In the genomic region with DNA sequence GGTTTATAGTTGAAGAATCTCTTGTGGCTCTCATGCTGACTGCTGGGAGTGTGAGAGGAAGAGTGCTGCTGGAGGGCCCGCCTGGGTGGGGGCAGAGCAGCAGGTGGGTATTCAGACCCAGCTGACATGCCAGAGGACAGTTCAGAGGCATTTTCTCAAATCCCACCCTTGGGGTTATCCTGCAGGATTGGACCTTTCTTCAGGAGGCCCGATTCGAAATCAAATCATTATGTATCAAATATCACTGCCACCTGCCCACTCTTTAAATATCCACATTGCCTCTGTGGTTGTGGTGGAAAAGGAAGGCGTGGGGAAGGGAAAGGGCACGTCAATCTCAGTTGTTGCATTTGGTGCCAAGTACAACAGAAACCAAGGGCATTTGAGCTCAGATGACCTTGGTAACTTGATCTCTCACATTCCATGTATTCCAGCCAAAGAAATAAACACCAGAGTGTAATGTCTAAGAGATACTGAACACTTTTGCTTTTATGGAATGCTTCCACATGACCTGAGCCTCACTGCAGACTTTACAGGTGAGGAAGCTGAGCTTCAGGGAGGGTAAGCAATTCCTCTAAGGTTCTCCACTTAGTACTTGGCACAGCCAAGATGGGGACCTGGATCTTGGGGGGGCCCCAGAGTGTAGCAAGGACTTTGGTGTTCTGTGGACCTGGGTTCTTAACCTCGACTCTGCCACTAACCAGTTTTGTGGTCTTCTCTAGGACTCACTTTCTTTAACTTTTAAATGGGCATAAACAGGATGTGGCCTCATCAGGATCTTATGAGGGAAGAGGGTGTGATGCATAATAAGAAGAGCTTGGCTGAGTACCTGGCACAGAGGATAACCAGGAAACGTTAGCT, we compare ENCODE assay signal across 1 cellular context.
TF ChIP-seq lines count a peak whose summit lies in the region.

No MANE protein-coding gene starts in this region.

TF ChIP-seq in HepG2, 621 proteins besides CTCF, POLR2A, EP300 and RAD21 (continued from another document and continues in another):
- TF ChIP-seq, protein P1, sequence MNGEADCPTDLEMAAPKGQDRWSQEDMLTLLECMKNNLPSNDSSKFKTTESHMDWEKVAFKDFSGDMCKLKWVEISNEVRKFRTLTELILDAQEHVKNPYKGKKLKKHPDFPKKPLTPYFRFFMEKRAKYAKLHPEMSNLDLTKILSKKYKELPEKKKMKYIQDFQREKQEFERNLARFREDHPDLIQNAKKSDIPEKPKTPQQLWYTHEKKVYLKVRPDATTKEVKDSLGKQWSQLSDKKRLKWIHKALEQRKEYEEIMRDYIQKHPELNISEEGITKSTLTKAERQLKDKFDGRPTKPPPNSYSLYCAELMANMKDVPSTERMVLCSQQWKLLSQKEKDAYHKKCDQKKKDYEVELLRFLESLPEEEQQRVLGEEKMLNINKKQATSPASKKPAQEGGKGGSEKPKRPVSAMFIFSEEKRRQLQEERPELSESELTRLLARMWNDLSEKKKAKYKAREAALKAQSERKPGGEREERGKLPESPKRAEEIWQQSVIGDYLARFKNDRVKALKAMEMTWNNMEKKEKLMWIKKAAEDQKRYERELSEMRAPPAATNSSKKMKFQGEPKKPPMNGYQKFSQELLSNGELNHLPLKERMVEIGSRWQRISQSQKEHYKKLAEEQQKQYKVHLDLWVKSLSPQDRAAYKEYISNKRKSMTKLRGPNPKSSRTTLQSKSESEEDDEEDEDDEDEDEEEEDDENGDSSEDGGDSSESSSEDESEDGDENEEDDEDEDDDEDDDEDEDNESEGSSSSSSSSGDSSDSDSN (CRISPR knock-in tag; IDR thresholded peaks at IDR 0.05) = 0 out of 2 replicates have a peak, but pooled peaks have one; percentile 19
- TF ChIP-seq SOX5 (CRISPR knock-in tag; IDR thresholded peaks at IDR 0.05; ENCODE audit: borderline replicate concordance) = peak; percentile 78
- TF ChIP-seq, protein P2, sequence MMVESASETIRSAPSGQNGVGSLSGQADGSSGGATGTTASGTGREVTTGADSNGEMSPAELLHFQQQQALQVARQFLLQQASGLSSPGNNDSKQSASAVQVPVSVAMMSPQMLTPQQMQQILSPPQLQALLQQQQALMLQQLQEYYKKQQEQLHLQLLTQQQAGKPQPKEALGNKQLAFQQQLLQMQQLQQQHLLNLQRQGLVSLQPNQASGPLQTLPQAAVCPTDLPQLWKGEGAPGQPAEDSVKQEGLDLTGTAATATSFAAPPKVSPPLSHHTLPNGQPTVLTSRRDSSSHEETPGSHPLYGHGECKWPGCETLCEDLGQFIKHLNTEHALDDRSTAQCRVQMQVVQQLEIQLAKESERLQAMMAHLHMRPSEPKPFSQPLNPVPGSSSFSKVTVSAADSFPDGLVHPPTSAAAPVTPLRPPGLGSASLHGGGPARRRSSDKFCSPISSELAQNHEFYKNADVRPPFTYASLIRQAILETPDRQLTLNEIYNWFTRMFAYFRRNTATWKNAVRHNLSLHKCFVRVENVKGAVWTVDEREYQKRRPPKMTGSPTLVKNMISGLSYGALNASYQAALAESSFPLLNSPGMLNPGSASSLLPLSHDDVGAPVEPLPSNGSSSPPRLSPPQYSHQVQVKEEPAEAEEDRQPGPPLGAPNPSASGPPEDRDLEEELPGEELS (CRISPR knock-in tag; IDR thresholded peaks at IDR 0.05) = peak; percentile 44; the same call in 1 of the 2 replicates
- TF ChIP-seq SP5 (CRISPR knock-in tag; IDR thresholded peaks at IDR 0.05; ENCODE audit: borderline replicate concordance, low read depth) = peak; percentile 50
- TF ChIP-seq SAP130 (CRISPR knock-in tag; IDR thresholded peaks at IDR 0.05; ENCODE audit: low read depth) = peak; percentile 64
- TF ChIP-seq, protein P3, sequence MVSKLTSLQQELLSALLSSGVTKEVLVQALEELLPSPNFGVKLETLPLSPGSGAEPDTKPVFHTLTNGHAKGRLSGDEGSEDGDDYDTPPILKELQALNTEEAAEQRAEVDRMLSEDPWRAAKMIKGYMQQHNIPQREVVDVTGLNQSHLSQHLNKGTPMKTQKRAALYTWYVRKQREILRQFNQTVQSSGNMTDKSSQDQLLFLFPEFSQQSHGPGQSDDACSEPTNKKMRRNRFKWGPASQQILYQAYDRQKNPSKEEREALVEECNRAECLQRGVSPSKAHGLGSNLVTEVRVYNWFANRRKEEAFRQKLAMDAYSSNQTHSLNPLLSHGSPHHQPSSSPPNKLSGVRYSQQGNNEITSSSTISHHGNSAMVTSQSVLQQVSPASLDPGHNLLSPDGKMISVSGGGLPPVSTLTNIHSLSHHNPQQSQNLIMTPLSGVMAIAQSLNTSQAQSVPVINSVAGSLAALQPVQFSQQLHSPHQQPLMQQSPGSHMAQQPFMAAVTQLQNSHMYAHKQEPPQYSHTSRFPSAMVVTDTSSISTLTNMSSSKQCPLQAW (CRISPR knock-in tag; IDR thresholded peaks at IDR 0.05) = peak; percentile 3; the same call in 1 of the 2 replicates
- no peak for TF ChIP-seq NFKBIZ (CRISPR knock-in tag; IDR thresholded peaks at IDR 0.05)
- TF ChIP-seq, protein P4, sequence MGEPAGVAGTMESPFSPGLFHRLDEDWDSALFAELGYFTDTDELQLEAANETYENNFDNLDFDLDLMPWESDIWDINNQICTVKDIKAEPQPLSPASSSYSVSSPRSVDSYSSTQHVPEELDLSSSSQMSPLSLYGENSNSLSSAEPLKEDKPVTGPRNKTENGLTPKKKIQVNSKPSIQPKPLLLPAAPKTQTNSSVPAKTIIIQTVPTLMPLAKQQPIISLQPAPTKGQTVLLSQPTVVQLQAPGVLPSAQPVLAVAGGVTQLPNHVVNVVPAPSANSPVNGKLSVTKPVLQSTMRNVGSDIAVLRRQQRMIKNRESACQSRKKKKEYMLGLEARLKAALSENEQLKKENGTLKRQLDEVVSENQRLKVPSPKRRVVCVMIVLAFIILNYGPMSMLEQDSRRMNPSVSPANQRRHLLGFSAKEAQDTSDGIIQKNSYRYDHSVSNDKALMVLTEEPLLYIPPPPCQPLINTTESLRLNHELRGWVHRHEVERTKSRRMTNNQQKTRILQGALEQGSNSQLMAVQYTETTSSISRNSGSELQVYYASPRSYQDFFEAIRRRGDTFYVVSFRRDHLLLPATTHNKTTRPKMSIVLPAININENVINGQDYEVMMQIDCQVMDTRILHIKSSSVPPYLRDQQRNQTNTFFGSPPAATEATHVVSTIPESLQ (CRISPR knock-in tag; conservative IDR thresholded peaks at IDR 0.05) = no peak
- no peak for TF ChIP-seq ZSCAN31 (CRISPR knock-in tag; IDR thresholded peaks at IDR 0.05; ENCODE audit: low read depth)
- TF ChIP-seq TBL1XR1 (IDR thresholded peaks at IDR 0.05; ENCODE audit: borderline replicate concordance, low read length, partially characterized antibody) = no peak
- TF ChIP-seq IKZF4 (CRISPR knock-in tag; IDR thresholded peaks at IDR 0.05; ENCODE audit: borderline replicate concordance, low read depth, not compliant biosample characterization) = no peak
- TF ChIP-seq, protein P5, sequence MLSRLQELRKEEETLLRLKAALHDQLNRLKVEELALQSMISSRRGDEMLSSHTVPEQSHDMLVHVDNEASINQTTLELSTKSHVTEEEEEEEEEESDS (CRISPR knock-in tag; IDR thresholded peaks at IDR 0.05; ENCODE audit: borderline replicate concordance) = no peak
- peak; percentile 84 for TF ChIP-seq ELF3 (CRISPR knock-in tag; IDR thresholded peaks at IDR 0.05)
- peak; percentile 29; the same call in 1 of the 2 replicates for TF ChIP-seq ZMYM4 (CRISPR knock-in tag; IDR thresholded peaks at IDR 0.05)
- TF ChIP-seq ADNP (CRISPR knock-in tag; IDR thresholded peaks at IDR 0.05) = no peak
- TF ChIP-seq FOXK1 (CRISPR knock-in tag; IDR thresholded peaks at IDR 0.05; ENCODE audit: borderline replicate concordance, low read depth) = peak; percentile 29; the same call in 1 of the 2 replicates
- no peak for TF ChIP-seq SOX6 (IDR thresholded peaks at IDR 0.05)
- peak; percentile 78 for TF ChIP-seq SOX6 (CRISPR knock-in tag; IDR thresholded peaks at IDR 0.05)
- TF ChIP-seq MXI1 (IDR thresholded peaks at IDR 0.05; ENCODE audit: borderline replicate concordance, low read depth, low read length) = no peak
- no peak for TF ChIP-seq KLF6 (CRISPR knock-in tag; IDR thresholded peaks at IDR 0.05)
- no peak for TF ChIP-seq RELA (CRISPR knock-in tag; IDR thresholded peaks at IDR 0.05)
- 0 out of 2 replicates have a peak, but pooled peaks have one; percentile 53 for TF ChIP-seq NFIC (IDR thresholded peaks at IDR 0.05; ENCODE audit: low read length)
- peak; percentile 36; the same call in 1 of the 2 replicates for TF ChIP-seq KAT8 (CRISPR knock-in tag; IDR thresholded peaks at IDR 0.05)
- TF ChIP-seq TBX2 (CRISPR knock-in tag; IDR thresholded peaks at IDR 0.05; ENCODE audit: borderline replicate concordance) = peak; percentile 65
- TF ChIP-seq, protein P6, sequence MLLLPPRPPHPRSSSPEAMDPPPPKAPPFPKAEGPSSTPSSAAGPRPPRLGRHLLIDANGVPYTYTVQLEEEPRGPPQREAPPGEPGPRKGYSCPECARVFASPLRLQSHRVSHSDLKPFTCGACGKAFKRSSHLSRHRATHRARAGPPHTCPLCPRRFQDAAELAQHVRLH (CRISPR knock-in tag; IDR thresholded peaks at IDR 0.05; ENCODE audit: borderline replicate concordance, low read depth) = peak; percentile 27; the same call in 1 of the 2 replicates
- TF ChIP-seq CEBPG (CRISPR knock-in tag; IDR thresholded peaks at IDR 0.05) = peak; percentile 54
- TF ChIP-seq ZNF772 (CRISPR knock-in tag; IDR thresholded peaks at IDR 0.05) = 0 out of 2 replicates have a peak, but pooled peaks have one; percentile 41
- TF ChIP-seq HDAC1 (CRISPR knock-in tag; IDR thresholded peaks at IDR 0.05) = peak; percentile 65; the same call in 1 of the 2 replicates
- TF ChIP-seq, protein P7, sequence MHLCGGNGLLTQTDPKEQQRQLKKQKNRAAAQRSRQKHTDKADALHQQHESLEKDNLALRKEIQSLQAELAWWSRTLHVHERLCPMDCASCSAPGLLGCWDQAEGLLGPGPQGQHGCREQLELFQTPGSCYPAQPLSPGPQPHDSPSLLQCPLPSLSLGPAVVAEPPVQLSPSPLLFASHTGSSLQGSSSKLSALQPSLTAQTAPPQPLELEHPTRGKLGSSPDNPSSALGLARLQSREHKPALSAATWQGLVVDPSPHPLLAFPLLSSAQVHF (CRISPR knock-in tag; IDR thresholded peaks at IDR 0.05) = no peak
- TF ChIP-seq, protein P8, sequence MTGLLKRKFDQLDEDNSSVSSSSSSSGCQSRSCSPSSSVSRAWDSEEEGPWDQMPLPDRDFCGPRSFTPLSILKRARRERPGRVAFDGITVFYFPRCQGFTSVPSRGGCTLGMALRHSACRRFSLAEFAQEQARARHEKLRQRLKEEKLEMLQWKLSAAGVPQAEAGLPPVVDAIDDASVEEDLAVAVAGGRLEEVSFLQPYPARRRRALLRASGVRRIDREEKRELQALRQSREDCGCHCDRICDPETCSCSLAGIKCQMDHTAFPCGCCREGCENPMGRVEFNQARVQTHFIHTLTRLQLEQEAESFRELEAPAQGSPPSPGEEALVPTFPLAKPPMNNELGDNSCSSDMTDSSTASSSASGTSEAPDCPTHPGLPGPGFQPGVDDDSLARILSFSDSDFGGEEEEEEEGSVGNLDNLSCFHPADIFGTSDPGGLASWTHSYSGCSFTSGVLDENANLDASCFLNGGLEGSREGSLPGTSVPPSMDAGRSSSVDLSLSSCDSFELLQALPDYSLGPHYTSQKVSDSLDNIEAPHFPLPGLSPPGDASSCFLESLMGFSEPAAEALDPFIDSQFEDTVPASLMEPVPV (CRISPR knock-in tag; IDR thresholded peaks at IDR 0.05) = no peak
- peak; percentile 82 for TF ChIP-seq BCL6 (CRISPR knock-in tag; IDR thresholded peaks at IDR 0.05)
- 0 out of 2 replicates have a peak, but pooled peaks have one; percentile 51 for TF ChIP-seq ZNF337 (CRISPR knock-in tag; IDR thresholded peaks at IDR 0.05; ENCODE audit: borderline replicate concordance, low read depth)
- TF ChIP-seq, protein P9, sequence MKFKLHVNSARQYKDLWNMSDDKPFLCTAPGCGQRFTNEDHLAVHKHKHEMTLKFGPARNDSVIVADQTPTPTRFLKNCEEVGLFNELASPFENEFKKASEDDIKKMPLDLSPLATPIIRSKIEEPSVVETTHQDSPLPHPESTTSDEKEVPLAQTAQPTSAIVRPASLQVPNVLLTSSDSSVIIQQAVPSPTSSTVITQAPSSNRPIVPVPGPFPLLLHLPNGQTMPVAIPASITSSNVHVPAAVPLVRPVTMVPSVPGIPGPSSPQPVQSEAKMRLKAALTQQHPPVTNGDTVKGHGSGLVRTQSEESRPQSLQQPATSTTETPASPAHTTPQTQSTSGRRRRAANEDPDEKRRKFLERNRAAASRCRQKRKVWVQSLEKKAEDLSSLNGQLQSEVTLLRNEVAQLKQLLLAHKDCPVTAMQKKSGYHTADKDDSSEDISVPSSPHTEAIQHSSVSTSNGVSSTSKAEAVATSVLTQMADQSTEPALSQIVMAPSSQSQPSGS (CRISPR knock-in tag; IDR thresholded peaks at IDR 0.05) = peak; percentile 15; the same call in 1 of the 2 replicates
- TF ChIP-seq FOXO1 (CRISPR knock-in tag; IDR thresholded peaks at IDR 0.05) = peak; percentile 64; the same call in 1 of the 2 replicates
- no peak for TF ChIP-seq TSC22D2 (CRISPR knock-in tag; IDR thresholded peaks at IDR 0.05; ENCODE audit: borderline replicate concordance)
- no peak for TF ChIP-seq MTA1 (CRISPR knock-in tag; IDR thresholded peaks at IDR 0.05; ENCODE audit: borderline replicate concordance)
- 0 out of 2 replicates have a peak, but pooled peaks have one; percentile 43 for TF ChIP-seq MIER2 (CRISPR knock-in tag; IDR thresholded peaks at IDR 0.05)
- TF ChIP-seq, protein P10, sequence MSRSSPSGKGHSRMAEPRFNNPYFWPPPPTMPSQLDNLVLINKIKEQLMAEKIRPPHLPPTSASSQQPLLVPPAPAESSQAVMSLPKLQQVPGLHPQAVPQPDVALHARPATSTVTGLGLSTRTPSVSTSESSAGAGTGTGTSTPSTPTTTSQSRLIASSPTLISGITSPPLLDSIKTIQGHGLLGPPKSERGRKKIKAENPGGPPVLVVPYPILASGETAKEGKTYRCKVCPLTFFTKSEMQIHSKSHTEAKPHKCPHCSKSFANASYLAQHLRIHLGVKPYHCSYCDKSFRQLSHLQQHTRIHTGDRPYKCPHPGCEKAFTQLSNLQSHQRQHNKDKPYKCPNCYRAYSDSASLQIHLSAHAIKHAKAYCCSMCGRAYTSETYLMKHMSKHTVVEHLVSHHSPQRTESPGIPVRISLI (CRISPR knock-in tag; IDR thresholded peaks at IDR 0.05; ENCODE audit: borderline replicate concordance) = 0 out of 2 replicates have a peak, but pooled peaks have one; percentile 9
- TF ChIP-seq ZFP36L2 (CRISPR knock-in tag; IDR thresholded peaks at IDR 0.05) = no peak
